15 cellular contexts compared by ENCODE assay signal in genomic region chr21:45460611-45461368, GRCh38. TPM values are rescaled to one million over a fixed set of nuclear protein-coding genes. Genes with fewer than 3 reads are reported as not detected.
DNase-seq lines count a peak whose midpoint lies in the region; ATAC-seq and TF ChIP-seq lines count a peak whose summit lies in the region.
"Had no signal": no experiment of that assay in that cellular context is flagged by ENCODE, and none has a peak within 500 bp of the region (broad histone marks: within the 10 kb centered on the region; RNA-seq: fewer than 3 reads in every experiment).

No MANE protein-coding gene starts in this region.

- CTCF ChIA-PET in MCF 10A (lab: Yijun Ruan, JAX), result interaction anchor here (0.7 kb wide), 1 partner anchor 429 kb away, joined by 3 read pairs; no protein-coding TSS in a partner anchor

- no peak for TF ChIP-seq POLR2A in breast epithelium (IDR thresholded peaks at IDR 0.05)

- H3K36me3 ChIP-seq in breast epithelium, result no peaks in the 10 kb centered on the region

- H3K27ac Mint-ChIP-seq in MCF 10A (ENCODE audit: low read depth, unreplicated experiment), result no peak overlapping the region
- H3K27ac Mint-ChIP-seq: T-cell had no signal

- peaks cover 9% of the 10 kb centered on the region for H3K9me3 Mint-ChIP-seq in MCF 10A (ENCODE audit: unreplicated experiment)

- intact Hi-C loops in MCF 10A (cut with micrococcal nuclease), result no loop called here
- intact Hi-C loops in breast epithelium (cut with DNase I; ENCODE audit: low total_unique reads), result no loop called here

- no peak for ATAC-seq in HG03520 (IDR thresholded peaks at IDR 0.05; ENCODE audit: unreplicated experiment)
- ATAC-seq: T-cell had no signal

- H3K27ac ChIP-seq in breast epithelium, result no peak overlapping the region
- H3K27ac ChIP-seq: 22Rv1, suprapubic skin had no signal

- no peaks in the 10 kb centered on the region for H3K4me1 Mint-ChIP-seq in MCF 10A (ENCODE audit: insufficient read depth, unreplicated experiment)
- H3K4me1 Mint-ChIP-seq: T-cell had no signal

- H3K27me3 Mint-ChIP-seq in MCF 10A (ENCODE audit: insufficient read depth, unreplicated experiment), result peaks cover 39% of the 10 kb centered on the region

- H3K27me3 ChIP-seq in breast epithelium, result no peaks in the 10 kb centered on the region
- H3K27me3 ChIP-seq: suprapubic skin had no signal

- no peak overlapping the region for H3K4me3 ChIP-seq in breast epithelium
- H3K4me3 ChIP-seq: suprapubic skin had no signal

- H3K4me1 ChIP-seq in breast epithelium, result peaks cover 0 to 8% of the 10 kb centered on the region in 2 donors

- DNase-seq in MCF 10A (ENCODE audit: unreplicated experiment) (peak; percentile 31), breast epithelium (ENCODE audit: low spot score in 2 of 2) (no peak), amniotic stem cell (lab: John Stamatoyannopoulos, UW) (peak; percentile 54), iris pigment epithelial cell (ENCODE audit: low read depth) (peak; percentile 93), NCI-H2196 (lab: John Stamatoyannopoulos, UW; ENCODE audit: unreplicated experiment) (no peak), NCI-H446 (lab: John Stamatoyannopoulos, UW) (no peak), NCI-H345 (lab: John Stamatoyannopoulos, UW) (no peak)
- DNase-seq: erythroblast, NCI-H1105 treated with DMSO at 0.1 percent for 48 hours, NCI-H774, occipital lobe had no signal

- BruUV-seq in MCF 10A (replicated peaks; lab: Mats Ljungman, UMichigan), result no TSS peak

- TF ChIP-seq CTCF in MCF 10A (IDR thresholded peaks at IDR 0.05; ENCODE audit: unreplicated experiment) (no peak), breast epithelium (IDR thresholded peaks at IDR 0.05) (no peak)

- no peak overlapping the region for H3K4me3 Mint-ChIP-seq in MCF 10A (ENCODE audit: unreplicated experiment)
- H3K4me3 Mint-ChIP-seq: T-cell had no signal

- POLR2A ChIA-PET in MCF 10A (lab: Yijun Ruan, JAX), result interaction anchor here (1.5 kb wide), 1 partner anchor 10 kb away, joined by 5 read pairs; no protein-coding TSS in a partner anchor

- no peaks in the 10 kb centered on the region for H3K36me3 Mint-ChIP-seq in MCF 10A (ENCODE audit: insufficient read depth, unreplicated experiment)
- H3K36me3 Mint-ChIP-seq: T-cell had no signal

- H3K9me3 ChIP-seq in breast epithelium, result peaks cover 7 to 22% of the 10 kb centered on the region in 2 donors
- H3K9me3 ChIP-seq: suprapubic skin had no signal

RNA-seq across cellular contexts. Expression of gene COL18A1, which starts 55.8 kb away (rescaled TPM):
- total RNA-seq in MCF 10A (2022), result 2.1 and 3.4 TPM in 2 replicates
- total RNA-seq in breast epithelium, result 10 to 100 TPM; 48.3 to 62.9 (median 55.8) TPM

Comparison
In these comparisons a context has a peak if more than half of its experiments do, and no peak if none do; other contexts are left out.
1. DNase-seq: peak in MCF 10A (single experiment), amniotic stem cell (single experiment) and iris pigment epithelial cell (single experiment); none in breast epithelium (0 of 2), NCI-H2196 (single experiment), NCI-H446 (0 of 2) and NCI-H345 (single experiment).
2. RNA of gene COL18A1, which starts 55.8 kb away (total RNA-seq): 48.3 to 62.9 TPM in breast epithelium; 2.1 to 3.4 TPM in MCF 10A; every median in the first group is over 10 times any median in the second.